ENCODE assay signal across 8 cellular contexts in genomic region chr12:57487597-57488396, GRCh38. TPM values are rescaled to one million over a fixed set of nuclear protein-coding genes. Genes with fewer than 3 reads are reported as not detected.
A peak's percentile ranks its signal among the peaks of the same experiment; 100 is the strongest.
DNase-seq lines count a peak whose midpoint lies in the region; ATAC-seq and TF ChIP-seq lines count a peak whose summit lies in the region.

MARS1 (plus strand) TSS chr12:57488068; CDS start chr12:57488091, 23 bp downstream.

- H2BK5ac ChIP-seq in mesendoderm (ENCODE audit: low read length): peak within 1 kb of the TSS; percentile 97

- H3K56ac ChIP-seq in mesendoderm (ENCODE audit: low read length): peak within 1 kb of the TSS; percentile 99

- peak within 1 kb of the TSS; percentile 93 for H3K27ac ChIP-seq in HUES48 (ENCODE audit: low read depth, low read length)
- peak within 1 kb of the TSS; percentile 94 for H3K27ac ChIP-seq in endodermal cell (ENCODE audit: low read depth, low read length)
- H3K27ac ChIP-seq in mesendoderm (ENCODE audit: low read depth, low read length): peak within 1 kb of the TSS; percentile 79

- no peaks in the 10 kb centered on the region for H3K9me3 Mint-ChIP-seq in activated CD8-positive, alpha-beta memory T cell treated with anti-CD3 and anti-CD28 coated beads, Interleukin-2, amount 10 ng/mL, durations not matched to agents 7 days and 5 days (ENCODE audit: low read depth)
- peaks cover under 1% of the 10 kb centered on the region for H3K9me3 Mint-ChIP-seq in endodermal cell

- H4K5ac ChIP-seq in mesendoderm (ENCODE audit: low read length): no peak within 1 kb of the TSS

- H2BK15ac ChIP-seq in mesendoderm (replicated peaks; ENCODE audit: low read depth): no peak within 1 kb of the TSS

- H3K79me1 ChIP-seq in mesendoderm (ENCODE audit: low read length): peaks cover 19% of the 10 kb centered on the region

- peak within 1 kb of the TSS; percentile 99 for H2AK5ac ChIP-seq in mesendoderm (ENCODE audit: low read length)

- peak within 1 kb of the TSS; percentile 93 for H3K4me3 Mint-ChIP-seq in activated CD8-positive, alpha-beta memory T cell treated with anti-CD3 and anti-CD28 coated beads, Interleukin-2, amount 10 ng/mL, durations not matched to agents 7 days and 5 days
- peak within 1 kb of the TSS; percentile 98 for H3K4me3 Mint-ChIP-seq in endodermal cell

- peak within 1 kb of the TSS; percentile 66 for H2BK120ac ChIP-seq in mesendoderm (ENCODE audit: low read depth, low read length)

- H3K27me3 ChIP-seq in HUES48 (ENCODE audit: control insufficient read depth, insufficient read depth, low read length): no peaks in the 10 kb centered on the region
- H3K27me3 ChIP-seq in NT2/D1 (ENCODE audit: insufficient read depth, insufficient read length): no peaks in the 10 kb centered on the region
- no peaks in the 10 kb centered on the region for H3K27me3 ChIP-seq in endodermal cell (ENCODE audit: control insufficient read depth, insufficient read depth, low read length, poor library complexity, severe bottlenecking)
- H3K27me3 ChIP-seq in mesendoderm (ENCODE audit: insufficient read depth, low read length, poor library complexity): no peaks in the 10 kb centered on the region

- no peak within 1 kb of the TSS for H3K23ac ChIP-seq in mesendoderm (ENCODE audit: low read length)

- H3K4me1 ChIP-seq in HUES48 (ENCODE audit: control insufficient read depth, insufficient read depth, low read length) (peaks cover 12% of the 10 kb centered on the region; the same call in 1 of the 2 replicates), NT2/D1 (ENCODE audit: insufficient read depth, insufficient read length) (peaks cover 9% of the 10 kb centered on the region), endodermal cell (ENCODE audit: control insufficient read depth, insufficient read depth, low read length) (no peaks in the 10 kb centered on the region), mesendoderm (ENCODE audit: control insufficient read depth, low read depth, low read length) (peaks cover 3% of the 10 kb centered on the region)

- H3K4me1 Mint-ChIP-seq in activated CD8-positive, alpha-beta memory T cell treated with anti-CD3 and anti-CD28 coated beads, Interleukin-2, amount 10 ng/mL, durations not matched to agents 7 days and 5 days: peaks cover 39% of the 10 kb centered on the region
- H3K4me1 Mint-ChIP-seq in endodermal cell: peaks cover 19% of the 10 kb centered on the region

- H4K8ac ChIP-seq in mesendoderm (ENCODE audit: low read depth, low read length): peak within 1 kb of the TSS; percentile 41

- WGBS in endodermal cell (ENCODE audit: insufficient coverage in 1 of 2, insufficient read length in 1 of 2), 2 experiments: 17 to 19% methylated on average over 30 to 47 of the region's 47 CpGs
- 100% methylated on average over 1 of the region's 47 CpGs for WGBS in mesendoderm (ENCODE audit: extremely low coverage, insufficient coverage, low lambda C conversion rate)

- CTCF ChIA-PET in activated CD8-positive, alpha-beta memory T cell treated with anti-CD3 and anti-CD28 coated beads, Interleukin-2, amount 10 ng/mL, durations not matched to agents 7 days and 5 days (lab: Charles Lee): interaction anchor here (1.0 to 2.7 kb wide), 6 partner anchors 11 to 33 kb away, joined by 3 to 12 read pairs (median 4); partner anchors contain the start of genes DDIT3 and GLI1

- H3K27me3 Mint-ChIP-seq in activated CD8-positive, alpha-beta memory T cell treated with anti-CD3 and anti-CD28 coated beads, Interleukin-2, amount 10 ng/mL, durations not matched to agents 7 days and 5 days: no peaks in the 10 kb centered on the region
- H3K27me3 Mint-ChIP-seq in endodermal cell (ENCODE audit: insufficient read depth): no peaks in the 10 kb centered on the region

- H3K4me2 ChIP-seq in mesendoderm (ENCODE audit: low read length): peak within 1 kb of the TSS; percentile 85

- no peak for TF ChIP-seq CTCF in endodermal cell (conservative IDR thresholded peaks at IDR 0.05)

- peak within 1 kb of the TSS; percentile 97 for H3K18ac ChIP-seq in mesendoderm (ENCODE audit: low read length)

- H3K36me3 Mint-ChIP-seq in activated CD8-positive, alpha-beta memory T cell treated with anti-CD3 and anti-CD28 coated beads, Interleukin-2, amount 10 ng/mL, durations not matched to agents 7 days and 5 days: peaks cover 35% of the 10 kb centered on the region
- H3K36me3 Mint-ChIP-seq in endodermal cell (ENCODE audit: low read depth): peaks cover 39% of the 10 kb centered on the region

- ATAC-seq in GM21390 (IDR thresholded peaks at IDR 0.05; ENCODE audit: unreplicated experiment): peak; percentile 98
- ATAC-seq in activated CD8-positive, alpha-beta memory T cell treated with anti-CD3 and anti-CD28 coated beads, Interleukin-2, amount 10 ng/mL, durations not matched to agents 7 days and 5 days: peak; percentile 97

- peak within 1 kb of the TSS; percentile 89 for H3K27ac Mint-ChIP-seq in activated CD8-positive, alpha-beta memory T cell treated with anti-CD3 and anti-CD28 coated beads, Interleukin-2, amount 10 ng/mL, durations not matched to agents 7 days and 5 days
- H3K27ac Mint-ChIP-seq in endodermal cell: peak within 1 kb of the TSS; percentile 95

- H3K79me2 ChIP-seq in mesendoderm (ENCODE audit: control insufficient read depth, insufficient read depth, low read length): peaks cover 22% of the 10 kb centered on the region

- H3K9ac ChIP-seq in HUES48 (ENCODE audit: low read depth, low read length) (peak within 1 kb of the TSS; percentile 97), NT2/D1 (ENCODE audit: insufficient read length, low read depth) (peak within 1 kb of the TSS; percentile 99), endodermal cell (ENCODE audit: extremely low read depth, low read length, poor library complexity, severe bottlenecking) (peak within 1 kb of the TSS; percentile 90), mesendoderm (ENCODE audit: low read length) (peak within 1 kb of the TSS; percentile 99)

- H3K4me3 ChIP-seq in HUES48 (ENCODE audit: low read depth, low read length): peak within 1 kb of the TSS; percentile 91
- peak within 1 kb of the TSS; percentile 98 for H3K4me3 ChIP-seq in NT2/D1 (ENCODE audit: insufficient read length, low read depth)
- peak within 1 kb of the TSS; percentile 99 for H3K4me3 ChIP-seq in endodermal cell (ENCODE audit: low read length)
- peak within 1 kb of the TSS; percentile 99 for H3K4me3 ChIP-seq in mesendoderm (ENCODE audit: low read length)

- peaks cover 38% of the 10 kb centered on the region for H3K36me3 ChIP-seq in HUES48 (ENCODE audit: control insufficient read depth, insufficient read depth, low read length)
- H3K36me3 ChIP-seq in NT2/D1 (ENCODE audit: insufficient read depth, insufficient read length, low read length): peaks cover 42% of the 10 kb centered on the region
- H3K36me3 ChIP-seq in endodermal cell (ENCODE audit: control insufficient read depth, insufficient read depth, low read length): peaks cover 36% of the 10 kb centered on the region
- H3K36me3 ChIP-seq in mesendoderm (ENCODE audit: control insufficient read depth, insufficient read depth, low read length): peaks cover 12% of the 10 kb centered on the region

- peak within 1 kb of the TSS; percentile 97 for H3K4ac ChIP-seq in mesendoderm (ENCODE audit: low read depth, low read length)

- peaks cover 2% of the 10 kb centered on the region; the same call in 1 of the 2 replicates for H3K9me3 ChIP-seq in HUES48 (ENCODE audit: control insufficient read depth, insufficient read depth, low read length)
- no peaks in the 10 kb centered on the region; the same call in 1 of the 2 replicates for H3K9me3 ChIP-seq in NT2/D1 (ENCODE audit: insufficient read depth, low read length)
- H3K9me3 ChIP-seq in endodermal cell (ENCODE audit: control insufficient read depth, low read length): no peaks in the 10 kb centered on the region

- DNase-seq in D341Med (ENCODE audit: low spot score): peak; percentile 89
- DNase-seq in NT2/D1 (ENCODE audit: low read depth, low spot score): peak; percentile 95
- DNase-seq in activated CD8-positive, alpha-beta memory T cell treated with anti-CD3 and anti-CD28 coated beads, Interleukin-2, amount 10 ng/mL, durations not matched to agents 7 days and 5 days: peak; percentile 97
- DNase-seq in endodermal cell: peak; percentile 99
- DNase-seq in mesendoderm: peak; percentile 99
- peak; percentile 83 for DNase-seq in stimulated activated CD8-positive, alpha-beta memory T cell treated with anti-CD3 and anti-CD28 coated beads, Interleukin-15, amount 100 ng/mL, for 1 hour (ENCODE audit: low read depth)

RNA-seq across cellular contexts. Expression of gene MARS1, which starts in this region (rescaled TPM):
- total RNA-seq in activated CD8-positive, alpha-beta memory T cell treated with anti-CD3 and anti-CD28 coated beads, Interleukin-2, amount 10 ng/mL, durations not matched to agents 7 days and 5 days: 100 to 1,000 TPM; 283 to 384 TPM
- 100 to 1,000 TPM; 254 to 263 TPM for total RNA-seq in endodermal cell
- polyA plus RNA-seq in endodermal cell (2013, experiment 1 of 2): 194 TPM
- polyA plus RNA-seq in endodermal cell (2013, experiment 2 of 2): 152 TPM
- polyA plus RNA-seq in mesendoderm (2013, experiment 1 of 2): 723 TPM
- polyA plus RNA-seq in mesendoderm (2013, experiment 2 of 2): 704 TPM

Comparison
In these comparisons a context has a peak if more than half of its experiments do, and no peak if none do; other contexts are left out.
1. Peak in every context shown above with its lines: DNase-seq, ATAC-seq, H3K4me3 ChIP-seq and H3K27ac ChIP-seq.